ENCODE assay signal across 26 cellular contexts in genomic region chr5:172530406-172530805, GRCh38.
DNase-seq lines count a peak whose midpoint lies in the region; ATAC-seq and TF ChIP-seq lines count a peak whose summit lies in the region.
"Had no signal": no experiment of that assay in that cellular context is flagged by ENCODE, and none has a peak within 500 bp of the region (broad histone marks: within the 10 kb centered on the region; RNA-seq: fewer than 3 reads in every experiment).

No MANE protein-coding gene starts in this region.

- H3K4me1 ChIP-seq in right atrium auricular region, result peaks cover 0 to 36% of the 10 kb centered on the region in 2 donors
- H3K4me1 ChIP-seq in colonic mucosa, result no peaks in the 10 kb centered on the region

- H3K4me3 ChIP-seq in right atrium auricular region (no peak overlapping the region), colonic mucosa (no peak overlapping the region)
- H3K4me3 ChIP-seq: ovary, SJCRH30, smooth muscle cell had no signal

- intact Hi-C loops in Right ventricle myocardium inferior (cut with DNase I) (no loop called here), colonic mucosa (cut with DNase I) (no loop called here)

- H3K36me3 ChIP-seq in right atrium auricular region, result no peaks in the 10 kb centered on the region
- no peaks in the 10 kb centered on the region for H3K36me3 ChIP-seq in colonic mucosa
- H3K36me3 ChIP-seq: ovary, SJCRH30 had no signal

- DNase-seq in right atrium auricular region (ENCODE audit: low spot score), result peak; percentile 48
- DNase-seq in Right ventricle myocardium inferior (ENCODE audit: missing footprints), result no peak
- peak; percentile 13 for DNase-seq in colonic mucosa
- peak; percentile 53 for DNase-seq in osteocyte (ENCODE audit: extremely low spot score, unreplicated experiment)
- no peak for DNase-seq in AG08395 (ENCODE audit: low spot score)
- no peak for DNase-seq in cerebellar nuclear complex (lab: John Stamatoyannopoulos, UW)
- DNase-seq in NCI-H69 (lab: John Stamatoyannopoulos, UW), result no peak
- DNase-seq: activated naive CD4-positive, alpha-beta T cell treated with Interleukin-2 at 50 U/mL for 16 hours; activated T-cell treated with anti-CD3 and anti-CD28 coated beads, Interleukin-2, amount 50 U/mL, for 72 hours; COR-L47; foreskin melanocyte; IMR-90; NCI-H1436 treated with DMSO at 0.1 percent for 48 hours; NCI-H2107; NCI-H446; NCI-H774; ovary; retina; SJCRH30; stimulated activated CD4-positive, alpha-beta T cell treated with anti-CD3 and anti-CD28 coated beads, Interleukin-1b, Interleukin-23, amount 100 ng/mL, for 48 hours; stimulated activated naive CD4-positive, alpha-beta T cell treated with Interleukin-2 at 50 U/mL for 16 hours; SW 1271 had no signal

- H3K27ac ChIP-seq in right atrium auricular region (no peak overlapping the region), colonic mucosa (no peak overlapping the region)
- H3K27ac ChIP-seq: C4-2B, ovary, SJCRH30 had no signal

- H3K36me3 Mint-ChIP-seq in osteocyte (ENCODE audit: unreplicated experiment), result no peaks in the 10 kb centered on the region

- H3K27ac Mint-ChIP-seq in osteocyte (ENCODE audit: unreplicated experiment), result no peak overlapping the region
- H3K27ac Mint-ChIP-seq: activated T-cell treated with anti-CD3 and anti-CD28 coated beads, Interleukin-2, amount 50 U/mL, for 72 hours; nephron had no signal

- H3K27me3 ChIP-seq in right atrium auricular region (no peaks in the 10 kb centered on the region), colonic mucosa (no peaks in the 10 kb centered on the region)
- H3K27me3 ChIP-seq: ovary, SJCRH30 had no signal

- peaks cover 4% of the 10 kb centered on the region for H3K9me3 Mint-ChIP-seq in osteocyte (ENCODE audit: unreplicated experiment)
- H3K9me3 Mint-ChIP-seq: nephron had no signal

- H3K9ac ChIP-seq in colonic mucosa (ENCODE audit: low read depth in 2 of 2, low read length in 2 of 2), result no peak overlapping the region

- H3K4me1 Mint-ChIP-seq in osteocyte (ENCODE audit: unreplicated experiment), result peaks cover 5% of the 10 kb centered on the region

- H3K9me3 ChIP-seq in right atrium auricular region (no peaks in the 10 kb centered on the region), colonic mucosa (no peaks in the 10 kb centered on the region)
- H3K9me3 ChIP-seq: ovary, SJCRH30 had no signal

- H3K27me3 Mint-ChIP-seq in osteocyte (ENCODE audit: unreplicated experiment), result peaks cover 53% of the 10 kb centered on the region

- H3K4me3 Mint-ChIP-seq in osteocyte (ENCODE audit: unreplicated experiment), result no peak overlapping the region
- H3K4me3 Mint-ChIP-seq: central memory CD8-positive, alpha-beta T cell; nephron had no signal

- ATAC-seq in Right ventricle myocardium inferior, result no peak
- ATAC-seq: activated T-cell treated with anti-CD3 and anti-CD28 coated beads, Interleukin-2, amount 50 U/mL, for 72 hours had no signal

- TF ChIP-seq CTCF in right atrium auricular region (IDR thresholded peaks at IDR 0.05), result no peak
- TF ChIP-seq CTCF in colonic mucosa (IDR thresholded peaks at IDR 0.05), result no peak
- no peak for TF ChIP-seq CTCF in osteocyte (IDR thresholded peaks at IDR 0.05)

Comparison
In these comparisons a context has a peak if more than half of its experiments do, and no peak if none do; other contexts are left out.
1. DNase-seq: peak in right atrium auricular region (single experiment), colonic mucosa (single experiment) and osteocyte (single experiment); none in Right ventricle myocardium inferior (single experiment), AG08395 (single experiment), cerebellar nuclear complex (0 of 2) and NCI-H69 (single experiment).